In genomic region chr1:222814536-222815366, GRCh38 we compare ENCODE assay signal across 8 cellular contexts. TPM values are rescaled to one million over a fixed set of nuclear protein-coding genes. Genes with fewer than 3 reads are reported as not detected.
DNase-seq lines count a peak whose midpoint lies in the region; ATAC-seq and TF ChIP-seq lines count a peak whose summit lies in the region.

Gene DISP1 (plus strand): TSS chr1:222815039. CDS start chr1:222942824, 127,785 bp downstream.

- no peaks in the 10 kb centered on the region for H3K36me3 ChIP-seq in DND-41 (ENCODE audit: insufficient read depth, low read length)
- no peaks in the 10 kb centered on the region for H3K36me3 ChIP-seq in stomach smooth muscle (ENCODE audit: control insufficient read depth in 2 of 2, insufficient read depth in 2 of 2, low read length in 2 of 2)

- peaks cover 29% of the 10 kb centered on the region for H3K4me1 Mint-ChIP-seq in neural crest cell

- no peaks in the 10 kb centered on the region for H3K36me3 Mint-ChIP-seq in neural crest cell (ENCODE audit: low read depth)

- peaks cover 25% of the 10 kb centered on the region for H3K4me1 ChIP-seq in DND-41 (ENCODE audit: insufficient read depth, low read length)
- peaks cover 14% of the 10 kb centered on the region for H3K4me1 ChIP-seq in foreskin keratinocyte
- H3K4me1 ChIP-seq in stomach smooth muscle (ENCODE audit: control insufficient read depth, insufficient read depth, low read length) = peaks cover 14% of the 10 kb centered on the region

- H3K27me3 ChIP-seq in DND-41 (ENCODE audit: insufficient read depth, low read length, poor library complexity) (no peaks in the 10 kb centered on the region), foreskin keratinocyte (no peaks in the 10 kb centered on the region), stomach smooth muscle (ENCODE audit: control insufficient read depth in 1 of 2, insufficient read depth in 2 of 2, low read length in 2 of 2) (no peaks in the 10 kb centered on the region)

- H3K79me2 ChIP-seq in DND-41 (ENCODE audit: insufficient read depth, low read length) = peaks cover 32% of the 10 kb centered on the region

- H3K9me3 ChIP-seq in DND-41 (ENCODE audit: insufficient read depth, low read length, severe bottlenecking) (no peaks in the 10 kb centered on the region), stomach smooth muscle (ENCODE audit: control insufficient read depth in 2 of 2, low read length in 2 of 2) (no peaks in the 10 kb centered on the region)

- no peaks in the 10 kb centered on the region for H3K9me3 Mint-ChIP-seq in neural crest cell

- H3K27ac ChIP-seq in DND-41 (ENCODE audit: low read length) (peak within 1 kb of the TSS; percentile 75), RWPE1 (peak within 1 kb of the TSS; percentile 91), foreskin keratinocyte (peak within 1 kb of the TSS; percentile 53), stomach smooth muscle (ENCODE audit: low read length) (peak within 1 kb of the TSS; percentile 94)

- H3K4me3 ChIP-seq in DND-41 (ENCODE audit: low read depth in 1 of 2, low read length in 2 of 2) = peak within 1 kb of the TSS; percentile 57 to 97
- peak within 1 kb of the TSS; percentile 77 to 94 for H3K4me3 ChIP-seq in stomach smooth muscle (ENCODE audit: low read length in 2 of 2)

- ATAC-seq in DND-41 (ENCODE audit: insufficient read depth, low read depth) = peak; percentile 89
- ATAC-seq in GM21717 (IDR thresholded peaks at IDR 0.05; ENCODE audit: unreplicated experiment) = peak; percentile 96
- ATAC-seq in foreskin keratinocyte = peak; percentile 85

- no peaks in the 10 kb centered on the region for H3K27me3 Mint-ChIP-seq in neural crest cell (ENCODE audit: low read depth)

- no peaks in the 10 kb centered on the region for H4K20me1 ChIP-seq in DND-41 (ENCODE audit: insufficient read depth, low read length)

- POLR2A ChIA-PET in RWPE1 (lab: Yijun Ruan, JAX; ENCODE audit: low non-redundant PET) = no interaction called here

- CTCF ChIA-PET in RWPE1 (lab: Yijun Ruan, JAX) = no interaction called here

- peak within 1 kb of the TSS; percentile 96 for H2AFZ ChIP-seq in DND-41 (ENCODE audit: low read depth, low read length)

- DNase-seq in DND-41 = peak; percentile 77
- DNase-seq in KBM-7 = peak; percentile 77
- peak; percentile 71 for DNase-seq in RWPE1 (ENCODE audit: low spot score)
- peak; percentile 42 for DNase-seq in activated gamma-delta T cell treated with anti-CD3 and anti-CD28 coated beads, Interleukin-2, amount 50 U/mL, for 16 hours (ENCODE audit: low read depth)
- peak in 1 of 2 donors; percentile 57 for DNase-seq in foreskin keratinocyte
- DNase-seq in neural crest cell (ENCODE audit: low read depth, low spot score) = peak; percentile 55

- peak within 1 kb of the TSS; percentile 95 for H3K4me3 Mint-ChIP-seq in neural crest cell

- in situ Hi-C loops in KBM-7 (cut with MboI; ENCODE audit: low pct_unique_long_range_greater_than_20kb, low sequenced_read_pairs) = no loop called here

- H3K9ac ChIP-seq in DND-41 (ENCODE audit: low read depth, low read length) (peak within 1 kb of the TSS; percentile 81), stomach smooth muscle (ENCODE audit: low read length in 2 of 2) (peak within 1 kb of the TSS; percentile 95)

- no peak for TF ChIP-seq CTCF in DND-41 (IDR thresholded peaks at IDR 0.05; ENCODE audit: borderline replicate concordance, extremely low read depth, low read length, poor library complexity, severe bottlenecking)
- TF ChIP-seq CTCF in RWPE1 (conservative IDR thresholded peaks at IDR 0.05; ENCODE audit: low read depth) = no peak
- TF ChIP-seq CTCF in foreskin keratinocyte (conservative IDR thresholded peaks at IDR 0.05) = no peak
- no peak for TF ChIP-seq CTCF in neural crest cell (conservative IDR thresholded peaks at IDR 0.05)

- peak within 1 kb of the TSS; percentile 89 for H3K4me2 ChIP-seq in DND-41 (ENCODE audit: insufficient read depth, low read length)

- H3K27ac Mint-ChIP-seq in neural crest cell (ENCODE audit: unreplicated experiment) = peak within 1 kb of the TSS; percentile 77

RNA-seq across cellular contexts. Expression of gene DISP1, which starts in this region (rescaled TPM):
- total RNA-seq in foreskin keratinocyte (0.74 and 0.99 TPM in 2 replicates), neural crest cell (11.8 and 13.6 TPM in 2 replicates)
- polyA plus RNA-seq in foreskin keratinocyte = 0.36 and 0.38 TPM in 2 replicates

Comparison
In these comparisons a context has a peak if more than half of its experiments do, and no peak if none do; other contexts are left out.
1. Peak in ATAC-seq and H3K27ac ChIP-seq in foreskin keratinocyte; RNA of the gene not detected or under 1 TPM.